ENCODE assay signal across 9 cellular contexts in genomic region chr6:99612551-99613397, GRCh38. TPM values are rescaled to one million over a fixed set of nuclear protein-coding genes. Genes with fewer than 3 reads are reported as not detected.
DNase-seq lines count a peak whose midpoint lies in the region; ATAC-seq and TF ChIP-seq lines count a peak whose summit lies in the region.
"Had no signal": no experiment of that assay in that cellular context is flagged by ENCODE, and none has a peak within 500 bp of the region (broad histone marks: within the 10 kb centered on the region; RNA-seq: fewer than 3 reads in every experiment).

No MANE protein-coding gene starts in this region.

- peak overlapping the region; percentile 70 for H3K4me3 ChIP-seq in DOHH2 (ENCODE audit: low read length)

- H3K9me3 ChIP-seq in DOHH2 (ENCODE audit: control insufficient read depth, insufficient read depth, low read length) = no peaks in the 10 kb centered on the region

- no peak overlapping the region for H3K27ac Mint-ChIP-seq in activated naive CD4-positive, alpha-beta T cell treated with anti-CD3 and anti-CD28 coated beads, Interleukin-2, amount 50 U/mL, for 24 hours
- no peak overlapping the region for H3K27ac Mint-ChIP-seq in neural crest cell (ENCODE audit: unreplicated experiment)

- TF ChIP-seq CTCF in DOHH2 (IDR thresholded peaks at IDR 0.05; ENCODE audit: low read depth, low read length, poor library complexity, severe bottlenecking) (no peak), neural crest cell (conservative IDR thresholded peaks at IDR 0.05) (no peak)

- H3K4me2 ChIP-seq in DOHH2 (ENCODE audit: low read length) = peak overlapping the region; percentile 65

- H3K9me2 ChIP-seq in DOHH2 (replicated peaks; ENCODE audit: control insufficient read depth, low read length) = no peaks in the 10 kb centered on the region

- H3K27ac ChIP-seq in DOHH2 (ENCODE audit: low read depth, low read length) = no peak overlapping the region

- H3K9me3 Mint-ChIP-seq in activated naive CD4-positive, alpha-beta T cell treated with anti-CD3 and anti-CD28 coated beads, Interleukin-2, amount 50 U/mL, for 24 hours = no peaks in the 10 kb centered on the region
- no peaks in the 10 kb centered on the region for H3K9me3 Mint-ChIP-seq in neural crest cell

- peak; percentile 1 for ATAC-seq in HG02588 (IDR thresholded peaks at IDR 0.05; ENCODE audit: unreplicated experiment)

- no peaks in the 10 kb centered on the region for H4K20me1 ChIP-seq in DOHH2 (ENCODE audit: control insufficient read depth, insufficient read depth, low read depth, low read length)

- H3F3A ChIP-seq in DOHH2 (ENCODE audit: control insufficient read depth, insufficient read depth) = 0 out of 2 replicates have a peak, but pooled peaks cover 2% of the 10 kb centered on the region

- no peaks in the 10 kb centered on the region for H3K36me3 Mint-ChIP-seq in activated naive CD4-positive, alpha-beta T cell treated with anti-CD3 and anti-CD28 coated beads, Interleukin-2, amount 50 U/mL, for 24 hours
- no peaks in the 10 kb centered on the region for H3K36me3 Mint-ChIP-seq in neural crest cell (ENCODE audit: low read depth)

- H3K4me1 Mint-ChIP-seq in activated naive CD4-positive, alpha-beta T cell treated with anti-CD3 and anti-CD28 coated beads, Interleukin-2, amount 50 U/mL, for 24 hours = peaks cover 28% of the 10 kb centered on the region
- H3K4me1 Mint-ChIP-seq in neural crest cell = peaks cover 6% of the 10 kb centered on the region

- peaks cover 37% of the 10 kb centered on the region for H3K27me3 ChIP-seq in DOHH2 (ENCODE audit: control insufficient read depth, low read length)

- peaks cover 72% of the 10 kb centered on the region for H3K27me3 Mint-ChIP-seq in activated naive CD4-positive, alpha-beta T cell treated with anti-CD3 and anti-CD28 coated beads, Interleukin-2, amount 50 U/mL, for 24 hours
- H3K27me3 Mint-ChIP-seq in neural crest cell (ENCODE audit: low read depth) = peaks cover 97% of the 10 kb centered on the region

- H3K4me3 Mint-ChIP-seq in activated naive CD4-positive, alpha-beta T cell treated with anti-CD3 and anti-CD28 coated beads, Interleukin-2, amount 50 U/mL, for 24 hours = peak overlapping the region; percentile 36
- peak overlapping the region; percentile 56 for H3K4me3 Mint-ChIP-seq in neural crest cell

- no peaks in the 10 kb centered on the region for H3K79me2 ChIP-seq in DOHH2 (ENCODE audit: control insufficient read depth, low read length)

- H3K4me1 ChIP-seq in DOHH2 (ENCODE audit: control insufficient read depth, low read length) = peaks cover 20% of the 10 kb centered on the region

- no peaks in the 10 kb centered on the region for H3K36me3 ChIP-seq in DOHH2 (ENCODE audit: control insufficient read depth, low read length)

- DNase-seq in neural crest cell (ENCODE audit: low read depth, low spot score) (no peak), epidermal melanocyte (ENCODE audit: insufficient read length, low spot score) (no peak), hypothalamus (lab: John Stamatoyannopoulos, UW) (no peak), HPDE6-E6E7 (ENCODE audit: extremely low spot score) (no peak)
- DNase-seq in activated CD8-positive, alpha-beta memory T cell treated with anti-CD3 and anti-CD28 coated beads for 24 hours = no peak

RNA-seq across cellular contexts. Expression of gene PRDM13, which starts 6.1 kb away (rescaled TPM):
- total RNA-seq in neural crest cell = 0.09 and 0.14 TPM in 2 replicates
- total RNA-seq: dermis microvascular lymphatic vessel endothelial cell had no signal

RNA-seq across cellular contexts. Expression of gene CCNC, which starts 44.3 kb away (rescaled TPM):
- 45.5 and 56.4 TPM in 2 replicates for total RNA-seq in neural crest cell
